ENCODE assay signal across 8 cellular contexts in genomic region chr5:150000261-150000989, GRCh38. TPM values are rescaled to one million over a fixed set of nuclear protein-coding genes. Genes with fewer than 3 reads are reported as not detected.
DNase-seq lines count a peak whose midpoint lies in the region; ATAC-seq and FAIRE-seq lines count a peak whose summit lies in the region.

HMGXB3 (plus strand) TSS chr5:150000739; CDS start chr5:150004853, 4,114 bp downstream.
TIGD6 (minus strand) TSS chr5:150000654; CDS start chr5:149996348, 4,306 bp downstream.

- H3K9me3 ChIP-seq in endocrine pancreas (ENCODE audit: control insufficient read depth, low read length) = no peaks in the 10 kb centered on the region
- no peaks in the 10 kb centered on the region for H3K9me3 ChIP-seq in mesodermal cell (ENCODE audit: control insufficient read depth, low read length)

- DNase-seq in Caki2 (ENCODE audit: low read depth) (peak; percentile 91), HTR-8/SVneo (ENCODE audit: insufficient read length, low spot score) (peak; percentile 95), NOMO-1 treated with DMSO at 0.1 percent for 48 hours (lab: John Stamatoyannopoulos, UW; ENCODE audit: unreplicated experiment) (peak; percentile 92)
- DNase-seq in activated CD8-positive, alpha-beta memory T cell treated with anti-CD3 and anti-CD28 coated beads, Interleukin-2, amount 50 U/mL, for 1 hour (ENCODE audit: extremely low read depth) = peak; percentile 58
- peak; percentile 76 for DNase-seq in stimulated activated CD8-positive, alpha-beta memory T cell treated with anti-CD3 and anti-CD28 coated beads, Interleukin-15, amount 100 ng/mL, for 24 hours (ENCODE audit: low read depth)

- H3K36me3 ChIP-seq in endocrine pancreas (ENCODE audit: control insufficient read depth, insufficient read depth, low read length) = peaks cover 4% of the 10 kb centered on the region
- peaks cover 30% of the 10 kb centered on the region for H3K36me3 ChIP-seq in mesodermal cell (ENCODE audit: control insufficient read depth, insufficient read depth, low read length)

- no peaks in the 10 kb centered on the region for H3K27me3 ChIP-seq in endocrine pancreas (ENCODE audit: control insufficient read depth, insufficient read depth, low read length)

- peak; percentile 85 for FAIRE-seq in HTR-8/SVneo (lab: Jason Lieb, UNC)

- H3K9ac ChIP-seq in endocrine pancreas (ENCODE audit: control insufficient read depth, insufficient read depth, low read length) = peak within 1 kb of the TSS; percentile 94

- in situ Hi-C loops in Caki2 (cut with HindIII; ENCODE audit: low pct_unique_long_range_greater_than_20kb, low sequenced_read_pairs) = no loop called here

- 0 to 1% methylated on average over 64 to 65 of the region's 72 CpGs for WGBS in mesodermal cell (ENCODE audit: insufficient coverage in 2 of 2), 2 experiments

- H3K4me1 ChIP-seq in endocrine pancreas (ENCODE audit: control insufficient read depth, insufficient read depth, low read length) (no peaks in the 10 kb centered on the region), mesodermal cell (ENCODE audit: control insufficient read depth, insufficient read depth, low read length, poor library complexity, severe bottlenecking) (peaks cover 10% of the 10 kb centered on the region)

- ATAC-seq in GM21381 (IDR thresholded peaks at IDR 0.05; ENCODE audit: unreplicated experiment) = peak; percentile 84

- peak within 1 kb of the TSS; percentile 93 for H3K4me3 ChIP-seq in endocrine pancreas (ENCODE audit: control insufficient read depth, insufficient read depth, low read length)
- H3K4me3 ChIP-seq in mesodermal cell (ENCODE audit: extremely low read depth, insufficient read depth, low read length, poor library complexity, severe bottlenecking) = peak within 1 kb of the TSS; percentile 83

- H3K27ac ChIP-seq in mesodermal cell (ENCODE audit: low read depth, low read length, severe bottlenecking) = peak within 1 kb of the TSS; percentile 91

RNA-seq across cellular contexts. Expression of gene HMGXB3, which starts in this region (rescaled TPM):
- 18.9 and 19.9 TPM in 2 replicates for total RNA-seq in Caki2 (2014; rRNA removed; shearing (Covaris generic); ENCODE audit: low replicate concordance)
- 25.9 TPM for polyA plus RNA-seq in mesodermal cell (2013, experiment 1 of 2)
- polyA plus RNA-seq in mesodermal cell (2013, experiment 2 of 2) = 19.9 TPM

RNA-seq across cellular contexts. Expression of gene TIGD6, which starts in this region (rescaled TPM):
- 2.2 and 4.2 TPM in 2 replicates for total RNA-seq in Caki2 (2014; rRNA removed; shearing (Covaris generic); ENCODE audit: low replicate concordance)
- 4.5 TPM for polyA plus RNA-seq in mesodermal cell (2013, experiment 1 of 2)
- 3.9 TPM for polyA plus RNA-seq in mesodermal cell (2013, experiment 2 of 2)

Comparison
In these comparisons a context has a peak if more than half of its experiments do, and no peak if none do; other contexts are left out.
1. Peak in every context shown above with its lines: DNase-seq, ATAC-seq, H3K4me3 ChIP-seq and H3K27ac ChIP-seq.